10 cellular contexts compared by ENCODE assay signal in the genomic region with DNA sequence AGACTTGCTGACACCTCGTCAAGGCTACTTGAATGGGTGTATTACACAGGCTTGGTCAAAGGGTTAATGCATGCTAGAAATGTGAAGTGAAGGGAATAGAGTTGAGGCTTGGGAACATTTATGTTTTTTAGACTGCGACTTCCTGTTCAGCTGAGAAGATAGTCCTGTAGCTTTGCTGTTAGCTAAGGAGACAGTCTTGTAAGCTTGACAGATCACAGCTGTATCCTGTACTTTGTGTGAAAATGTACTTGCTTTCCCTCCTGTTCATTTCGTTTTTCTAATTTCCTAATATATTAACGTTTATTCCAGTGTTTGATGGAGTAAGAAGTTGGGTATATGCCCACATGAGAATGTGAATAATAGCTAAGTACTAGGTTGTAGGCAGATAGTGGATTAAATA. TPM values are rescaled to one million over a fixed set of nuclear protein-coding genes. Genes with fewer than 3 reads are reported as not detected.
DNase-seq lines count a peak whose midpoint lies in the region; ATAC-seq, FAIRE-seq and TF ChIP-seq lines count a peak whose summit lies in the region.
"Had no signal": no experiment of that assay in that cellular context is flagged by ENCODE, and none has a peak within 500 bp of the region (broad histone marks: within the 10 kb centered on the region; RNA-seq: fewer than 3 reads in every experiment).

No MANE protein-coding gene starts in this region.

- POLR2A ChIA-PET in naive thymus-derived CD8-positive, alpha-beta T cell (lab: Charles Lee): interaction anchor here (1.0 to 1.4 kb wide), 3 partner anchors 10 to 37 kb away, joined by 3 to 5 read pairs (median 4); no protein-coding TSS in a partner anchor
- POLR2A ChIA-PET in HEK293T (lab: Yijun Ruan, JAX): no interaction called here

- peaks cover 6% of the 10 kb centered on the region for H3K36me3 Mint-ChIP-seq in T-helper 2 cell treated with Interferon-gamma antibody and Interleukin-4, amounts not matched to agents 5 μg/mL and 100 μg/mL, for 36 hours (ENCODE audit: low read depth)
- H3K36me3 Mint-ChIP-seq in naive thymus-derived CD8-positive, alpha-beta T cell: peaks cover 0 to 2% (median 0%) of the 10 kb centered on the region in 3 donors

- no peak for DNase-seq in T-helper 2 cell treated with Interferon-gamma antibody and Interleukin-4, amounts not matched to agents 5 μg/mL and 100 μg/mL, for 36 hours (ENCODE audit: low spot score)
- DNase-seq in T-helper 2 cell (no peak), bronchial epithelial cell (ENCODE audit: low read depth) (no peak), HEK293T (ENCODE audit: extremely low spot score) (no peak), dorsolateral prefrontal cortex (no peak)
- DNase-seq in naive thymus-derived CD8-positive, alpha-beta T cell: peak in 1 of 10 donors; percentile 23

- TF ChIP-seq CTCF in bronchial epithelial cell (IDR thresholded peaks at IDR 0.05; ENCODE audit: insufficient read depth, low read length, severe bottlenecking): no peak
- TF ChIP-seq CTCF in dorsolateral prefrontal cortex (IDR thresholded peaks at IDR 0.05 in 54 of 56, conservative IDR thresholded peaks at IDR 0.05 in 2 of 56; ENCODE audit: low read depth in 1 of 56, partially characterized antibody in 56 of 56): no peak

- no peaks in the 10 kb centered on the region for H3K9me3 Mint-ChIP-seq in T-helper 2 cell treated with Interferon-gamma antibody and Interleukin-4, amounts not matched to agents 5 μg/mL and 100 μg/mL, for 36 hours
- H3K9me3 Mint-ChIP-seq in naive thymus-derived CD8-positive, alpha-beta T cell: no peaks in the 10 kb centered on the region

- H3K27ac Mint-ChIP-seq in T-helper 2 cell treated with Interferon-gamma antibody and Interleukin-4, amounts not matched to agents 5 μg/mL and 100 μg/mL, for 36 hours: peak overlapping the region; percentile 39
- H3K27ac Mint-ChIP-seq in naive thymus-derived CD8-positive, alpha-beta T cell: peak overlapping the region; percentile 16 to 98 (median 62)

- no peaks in the 10 kb centered on the region for H3K27me3 ChIP-seq in bronchial epithelial cell (ENCODE audit: control insufficient read depth, insufficient read depth, low read length)
- H3K27me3 ChIP-seq in dorsolateral prefrontal cortex: no peaks in the 10 kb centered on the region

- H3K4me3 Mint-ChIP-seq in T-helper 2 cell treated with Interferon-gamma antibody and Interleukin-4, amounts not matched to agents 5 μg/mL and 100 μg/mL, for 36 hours: peak overlapping the region; percentile 39
- H3K4me3 Mint-ChIP-seq in naive thymus-derived CD8-positive, alpha-beta T cell: peak overlapping the region in 8 of 10 donors; percentile 31 to 68 (median 60)

- CTCF ChIA-PET in HEK293T (lab: Yijun Ruan, JAX): no interaction called here

- peaks cover 63% of the 10 kb centered on the region for H3K4me1 Mint-ChIP-seq in T-helper 2 cell treated with Interferon-gamma antibody and Interleukin-4, amounts not matched to agents 5 μg/mL and 100 μg/mL, for 36 hours (ENCODE audit: low read depth)
- peaks cover 37 to 91% (median 85%) of the 10 kb centered on the region in 4 donors for H3K4me1 Mint-ChIP-seq in naive thymus-derived CD8-positive, alpha-beta T cell

- peak; percentile 40 for FAIRE-seq in bronchial epithelial cell (lab: Jason Lieb, UNC)

- H3K36me3 ChIP-seq in bronchial epithelial cell (ENCODE audit: control insufficient read depth, insufficient read depth, low read length): no peaks in the 10 kb centered on the region

- ATAC-seq in HG02610 (IDR thresholded peaks at IDR 0.05; ENCODE audit: unreplicated experiment) (peak; percentile 65), GM21381 (IDR thresholded peaks at IDR 0.05; ENCODE audit: unreplicated experiment) (no peak)
- ATAC-seq in naive thymus-derived CD8-positive, alpha-beta T cell: peak; percentile 49 to 52
- ATAC-seq: HCT116 had no signal

- H3K27me3 Mint-ChIP-seq in T-helper 2 cell treated with Interferon-gamma antibody and Interleukin-4, amounts not matched to agents 5 μg/mL and 100 μg/mL, for 36 hours (ENCODE audit: low read depth): no peaks in the 10 kb centered on the region
- H3K27me3 Mint-ChIP-seq in naive thymus-derived CD8-positive, alpha-beta T cell: no peaks in the 10 kb centered on the region

- H3K27ac ChIP-seq in dorsolateral prefrontal cortex: peak overlapping the region in 7 of 59 donors; percentile 2 to 34 (median 16)
- H3K27ac ChIP-seq: 22Rv1 had no signal

- H3K4me3 ChIP-seq in bronchial epithelial cell (ENCODE audit: low read depth, low read length): no peak overlapping the region
- H3K4me3 ChIP-seq in dorsolateral prefrontal cortex: no peak overlapping the region

- intact Hi-C loops in dorsolateral prefrontal cortex (cut with DNase I): no loop called here

TF ChIP-seq in HEK293T, 16 proteins besides CTCF, POLR2A, EP300 and RAD21:
- TF ChIP-seq SUZ12 (IDR thresholded peaks at IDR 0.05) (no peak), ZNF384 (IDR thresholded peaks at IDR 0.05) (no peak), HDGF (IDR thresholded peaks at IDR 0.05; ENCODE audit: borderline replicate concordance) (no peak), FOXA1 (IDR thresholded peaks at IDR 0.05) (no peak), ELF4 (IDR thresholded peaks at IDR 0.05) (no peak), FOXM1 (IDR thresholded peaks at IDR 0.05; ENCODE audit: borderline replicate concordance) (no peak), SP1 (IDR thresholded peaks at IDR 0.05) (no peak), LEF1 (IDR thresholded peaks at IDR 0.05; ENCODE audit: borderline replicate concordance) (no peak), TARDBP (IDR thresholded peaks at IDR 0.05) (no peak), ARNT (IDR thresholded peaks at IDR 0.05) (no peak), CTBP1 (IDR thresholded peaks at IDR 0.05; ENCODE audit: borderline replicate concordance) (no peak)
- TF ChIP-seq, protein P1, sequence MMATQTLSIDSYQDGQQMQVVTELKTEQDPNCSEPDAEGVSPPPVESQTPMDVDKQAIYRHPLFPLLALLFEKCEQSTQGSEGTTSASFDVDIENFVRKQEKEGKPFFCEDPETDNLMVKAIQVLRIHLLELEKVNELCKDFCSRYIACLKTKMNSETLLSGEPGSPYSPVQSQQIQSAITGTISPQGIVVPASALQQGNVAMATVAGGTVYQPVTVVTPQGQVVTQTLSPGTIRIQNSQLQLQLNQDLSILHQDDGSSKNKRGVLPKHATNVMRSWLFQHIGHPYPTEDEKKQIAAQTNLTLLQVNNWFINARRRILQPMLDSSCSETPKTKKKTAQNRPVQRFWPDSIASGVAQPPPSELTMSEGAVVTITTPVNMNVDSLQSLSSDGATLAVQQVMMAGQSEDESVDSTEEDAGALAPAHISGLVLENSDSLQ (IDR thresholded peaks at IDR 0.05): no peak

RNA-seq across cellular contexts. Expression of a gene that starts 52.2 kb away (rescaled TPM):
- 39.5 and 44.2 TPM in 2 replicates for total RNA-seq in bronchial epithelial cell
- 100 to 1,000 TPM; 332 to 358 TPM for total RNA-seq in naive thymus-derived CD8-positive, alpha-beta T cell
- 100 to 1,000 TPM; 356 to 405 (median 359) TPM for polyA plus RNA-seq in naive thymus-derived CD8-positive, alpha-beta T cell
- total RNA-seq in dorsolateral prefrontal cortex: 100 to 1,000 TPM; 171 to 457 (median 267) TPM
